ENCODE assay signal across 27 cellular contexts in the genomic region with DNA sequence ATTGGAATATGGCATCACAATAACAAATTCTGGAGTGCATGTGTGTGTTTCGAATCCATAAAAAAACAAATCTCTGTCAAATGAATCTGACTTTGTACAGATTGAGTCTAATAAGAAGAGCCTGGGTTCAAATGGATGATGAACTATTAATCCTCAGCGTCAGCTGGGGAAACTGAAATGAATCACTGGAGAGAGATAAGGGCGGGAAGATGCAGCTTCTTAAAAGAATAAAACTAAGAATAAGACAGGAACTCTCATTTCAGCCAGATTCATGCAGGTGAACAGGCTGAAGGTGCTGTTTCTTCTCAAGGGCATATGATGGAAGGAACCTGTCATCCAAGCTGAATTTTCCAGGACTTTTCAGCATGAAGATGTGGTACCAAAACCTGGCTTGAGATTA.
A peak's percentile ranks its signal among the peaks of the same experiment; 100 is the strongest.
DNase-seq lines count a peak whose midpoint lies in the region; ATAC-seq, FAIRE-seq and TF ChIP-seq lines count a peak whose summit lies in the region.
"Had no signal": no experiment of that assay in that cellular context is flagged by ENCODE, and none has a peak within 500 bp of the region (broad histone marks: within the 10 kb centered on the region; RNA-seq: fewer than 3 reads in every experiment).

No MANE protein-coding gene starts in this region.

- H3K9me3 ChIP-seq in CD4-positive, alpha-beta T cell (ENCODE audit: control insufficient read depth, low read length): no peaks in the 10 kb centered on the region
- H3K9me3 ChIP-seq in keratinocyte (ENCODE audit: control insufficient read depth, low read depth, low read length): no peaks in the 10 kb centered on the region
- no peaks in the 10 kb centered on the region for H3K9me3 ChIP-seq in SK-N-SH
- H3K9me3 ChIP-seq: adrenal gland, thoracic aorta had no signal

- no peak for TF ChIP-seq CTCF in CD4-positive, alpha-beta T cell (IDR thresholded peaks at IDR 0.05)
- TF ChIP-seq CTCF in VCaP (conservative IDR thresholded peaks at IDR 0.05): no peak
- no peak for TF ChIP-seq CTCF in keratinocyte (optimal IDR thresholded peaks at IDR 0.05 in 1 of 3, IDR thresholded peaks at IDR 0.05 in 1 of 3, conservative IDR thresholded peaks at IDR 0.05 in 1 of 3; ENCODE audit: extremely low read depth in 1 of 3, insufficient read depth in 2 of 3, low read length in 3 of 3)
- TF ChIP-seq CTCF in SK-N-SH (IDR thresholded peaks at IDR 0.05): no peak

- no peak overlapping the region for H2AFZ ChIP-seq in keratinocyte (ENCODE audit: control insufficient read depth, low read length)
- no peak overlapping the region for H2AFZ ChIP-seq in SK-N-SH (ENCODE audit: low read depth)

- dilution Hi-C loops in keratinocyte (cut with MboI; ENCODE audit: extremely low pct_ligation_motif_present, low sequenced_read_pairs): no loop called here

- no peak for TF ChIP-seq EP300 in SK-N-SH (IDR thresholded peaks at IDR 0.05; ENCODE audit: borderline replicate concordance in 1 of 2, low read depth in 1 of 2, low read length in 1 of 2)

- H3K4me1 ChIP-seq in keratinocyte (ENCODE audit: control insufficient read depth, extremely low read depth, insufficient read depth, low read length) (peaks cover 6% of the 10 kb centered on the region), SK-N-SH (ENCODE audit: control insufficient read depth in 1 of 2, insufficient read depth in 2 of 2, low read depth in 1 of 2, low read length in 1 of 2) (peaks cover 8 to 16% of the 10 kb centered on the region in 2 experiments; a peak in 3 of 4 replicates)

- intact Hi-C loops in activated CD4-positive, alpha-beta T cell treated with anti-CD3 and anti-CD28 coated beads for 36 hours (cut with DNase I, micrococcal nuclease): no loop called here
- intact Hi-C loops in activated CD4-positive, alpha-beta T cell treated with anti-CD3 and anti-CD28 coated beads, Interleukin-2, amount 10 ng/mL, durations not matched to agents 24 days and 14 days (cut with micrococcal nuclease): loop anchor here (1.0 kb wide), 1 partner anchor 10 kb away; no protein-coding TSS in a partner anchor
- intact Hi-C loops in CD4-positive, alpha-beta T cell (cut with DNase I, micrococcal nuclease): no loop called here

- H3K9me2 ChIP-seq in SK-N-SH: no peaks in the 10 kb centered on the region

- H3F3A ChIP-seq in SK-N-SH (replicated peaks; ENCODE audit: insufficient read depth): no peaks in the 10 kb centered on the region

- peaks cover 9% of the 10 kb centered on the region for H3K36me3 Mint-ChIP-seq in activated CD4-positive, alpha-beta T cell treated with anti-CD3 and anti-CD28 coated beads for 36 hours (ENCODE audit: low read depth)
- peaks cover 6% of the 10 kb centered on the region for H3K36me3 Mint-ChIP-seq in activated CD4-positive, alpha-beta T cell treated with anti-CD3 and anti-CD28 coated beads, Interleukin-2, amount 10 ng/mL, durations not matched to agents 24 days and 14 days (ENCODE audit: low read depth)
- no peaks in the 10 kb centered on the region for H3K36me3 Mint-ChIP-seq in CD4-positive, alpha-beta T cell (ENCODE audit: low read depth)
- H3K36me3 Mint-ChIP-seq: brain, mesothelial cell of epicardium had no signal

- H3K9ac ChIP-seq in keratinocyte (ENCODE audit: control insufficient read depth, extremely low read depth, insufficient read depth, low read length): no peak overlapping the region
- H3K9ac ChIP-seq in SK-N-SH: no peak overlapping the region

- no peaks in the 10 kb centered on the region for H3K27me3 ChIP-seq in CD4-positive, alpha-beta T cell (ENCODE audit: control insufficient read depth, insufficient read depth, low read length)
- H3K27me3 ChIP-seq in keratinocyte (ENCODE audit: control insufficient read depth, extremely low read depth, insufficient read depth, low read length): no peaks in the 10 kb centered on the region
- no peaks in the 10 kb centered on the region for H3K27me3 ChIP-seq in SK-N-SH (ENCODE audit: insufficient read depth)
- H3K27me3 ChIP-seq: adrenal gland had no signal

- DNase-seq in activated CD4-positive, alpha-beta T cell treated with anti-CD3 and anti-CD28 coated beads for 36 hours: no peak
- no peak for DNase-seq in activated CD4-positive, alpha-beta T cell treated with anti-CD3 and anti-CD28 coated beads, Interleukin-2, amount 10 ng/mL, durations not matched to agents 24 days and 14 days
- DNase-seq in CD4-positive, alpha-beta T cell: no peak
- no peak for DNase-seq in keratinocyte (ENCODE audit: low read depth, low spot score)
- no peak for DNase-seq in SK-N-SH
- DNase-seq in 8988T: no peak
- DNase-seq: activated CD4-positive, CD25-positive, alpha-beta regulatory T cell treated with anti-CD3 and anti-CD28 coated beads, Interleukin-2, amount 50 U/mL, for 72 hours; DMS 273 treated with DMSO at 0.1 percent for 48 hours; GOT3; left ventricle myocardium inferior; naive B cell; NCI-H1105; NCI-H2029 treated with DMSO at 0.1 percent for 48 hours; NCI-H526 treated with DMSO at 0.1 percent for 48 hours; SIG-M5 had no signal

- H3K4me3 ChIP-seq in keratinocyte (ENCODE audit: control insufficient read depth in 2 of 3, extremely low read depth in 1 of 3, insufficient read depth in 2 of 3, low read depth in 1 of 3, low read length in 3 of 3): no peak overlapping the region
- H3K4me3 ChIP-seq in SK-N-SH (ENCODE audit: low read depth in 2 of 2, low read length in 1 of 2): no peak overlapping the region
- H3K4me3 ChIP-seq: adrenal gland, left ventricle myocardium inferior, thoracic aorta had no signal

- peaks cover 54% of the 10 kb centered on the region for H3K4me1 Mint-ChIP-seq in activated CD4-positive, alpha-beta T cell treated with anti-CD3 and anti-CD28 coated beads for 36 hours
- peaks cover 37% of the 10 kb centered on the region for H3K4me1 Mint-ChIP-seq in activated CD4-positive, alpha-beta T cell treated with anti-CD3 and anti-CD28 coated beads, Interleukin-2, amount 10 ng/mL, durations not matched to agents 24 days and 14 days
- peaks cover 87% of the 10 kb centered on the region for H3K4me1 Mint-ChIP-seq in CD4-positive, alpha-beta T cell (ENCODE audit: low read depth)

- no peaks in the 10 kb centered on the region for H4K20me1 ChIP-seq in keratinocyte (ENCODE audit: control insufficient read depth, extremely low read depth, insufficient read depth, low read length)
- no peaks in the 10 kb centered on the region for H4K20me1 ChIP-seq in SK-N-SH (ENCODE audit: insufficient read depth)

- H3K27me3 Mint-ChIP-seq in activated CD4-positive, alpha-beta T cell treated with anti-CD3 and anti-CD28 coated beads for 36 hours: no peaks in the 10 kb centered on the region
- peaks cover 3% of the 10 kb centered on the region for H3K27me3 Mint-ChIP-seq in activated CD4-positive, alpha-beta T cell treated with anti-CD3 and anti-CD28 coated beads, Interleukin-2, amount 10 ng/mL, durations not matched to agents 24 days and 14 days
- H3K27me3 Mint-ChIP-seq in CD4-positive, alpha-beta T cell: no peaks in the 10 kb centered on the region

- CTCF ChIA-PET in activated CD4-positive, alpha-beta T cell treated with anti-CD3 and anti-CD28 coated beads for 36 hours (lab: Charles Lee): interaction anchor here (1.5 to 1.6 kb wide), 2 partner anchors 34 to 40 kb away, joined by 4 read pairs; no protein-coding TSS in a partner anchor
- CTCF ChIA-PET in CD4-positive, alpha-beta T cell (lab: Charles Lee): interaction anchor here (1.5 kb wide), 1 partner anchor 20 kb away, joined by 6 read pairs; no protein-coding TSS in a partner anchor
- CTCF ChIA-PET in SK-N-SH (lab: Yijun Ruan, JAX): interaction anchor here (1.2 to 1.4 kb wide), 2 partner anchors 26 to 92 kb away, joined by 3 to 5 read pairs; no protein-coding TSS in a partner anchor

- H3K36me3 ChIP-seq in keratinocyte (ENCODE audit: control insufficient read depth in 2 of 2, extremely low read depth in 1 of 2, insufficient read depth in 2 of 2, low read length in 2 of 2) (no peaks in the 10 kb centered on the region), SK-N-SH (replicated peaks in 1 of 2; ENCODE audit: control insufficient read depth in 1 of 2, insufficient read depth in 2 of 2, low read length in 1 of 2) (no peaks in the 10 kb centered on the region)
- H3K36me3 ChIP-seq: adrenal gland, left ventricle myocardium inferior, thoracic aorta had no signal

- peaks cover 10% of the 10 kb centered on the region for H3K9me3 Mint-ChIP-seq in activated CD4-positive, alpha-beta T cell treated with anti-CD3 and anti-CD28 coated beads for 36 hours (ENCODE audit: low read depth)
- H3K9me3 Mint-ChIP-seq in activated CD4-positive, alpha-beta T cell treated with anti-CD3 and anti-CD28 coated beads, Interleukin-2, amount 10 ng/mL, durations not matched to agents 24 days and 14 days: peaks cover 28% of the 10 kb centered on the region
- no peaks in the 10 kb centered on the region for H3K9me3 Mint-ChIP-seq in CD4-positive, alpha-beta T cell
- H3K9me3 Mint-ChIP-seq: IgD-negative memory B cell had no signal

- peak; percentile 5 for FAIRE-seq in keratinocyte (lab: Jason Lieb, UNC)
- FAIRE-seq: GM12891, islet of Langerhans, RCC 7860 had no signal

- peak; percentile 56 for ATAC-seq in activated CD4-positive, alpha-beta T cell treated with anti-CD3 and anti-CD28 coated beads for 36 hours
- no peak for ATAC-seq in CD4-positive, alpha-beta T cell (ENCODE audit: poor library complexity)
- ATAC-seq in GM19467 (IDR thresholded peaks at IDR 0.05; ENCODE audit: unreplicated experiment): no peak

- 67% methylated on average over 3 of the region's 3 CpGs for whole genome bisulfite sequencing in SK-N-SH (ENCODE audit: low lambda C conversion rate)

- POLR2A ChIA-PET in activated CD4-positive, alpha-beta T cell treated with anti-CD3 and anti-CD28 coated beads for 36 hours (lab: Charles Lee): no interaction called here
- POLR2A ChIA-PET in CD4-positive, alpha-beta T cell (lab: Charles Lee): interaction anchor here (0.6 to 2.6 kb wide), 5 partner anchors 12 to 204 kb away, joined by 3 to 14 read pairs (median 6); no protein-coding TSS in a partner anchor
- POLR2A ChIA-PET in SK-N-SH (lab: Yijun Ruan, JAX): no interaction called here

- no peaks in the 10 kb centered on the region for H3K79me2 ChIP-seq in keratinocyte (ENCODE audit: control insufficient read depth, insufficient read depth, low read length)
- no peaks in the 10 kb centered on the region for H3K79me2 ChIP-seq in SK-N-SH (ENCODE audit: insufficient read depth)

- no peak for TF ChIP-seq RAD21 in SK-N-SH (IDR thresholded peaks at IDR 0.05; ENCODE audit: low read length)

- H3K4me2 ChIP-seq in keratinocyte (ENCODE audit: control insufficient read depth, extremely low read depth, insufficient read depth, low read depth, low read length) (no peak overlapping the region), SK-N-SH (no peak overlapping the region)

- H3K27ac Mint-ChIP-seq in activated CD4-positive, alpha-beta T cell treated with anti-CD3 and anti-CD28 coated beads for 36 hours: no peak overlapping the region
- no peak overlapping the region for H3K27ac Mint-ChIP-seq in activated CD4-positive, alpha-beta T cell treated with anti-CD3 and anti-CD28 coated beads, Interleukin-2, amount 10 ng/mL, durations not matched to agents 24 days and 14 days
- peak overlapping the region; percentile 80 for H3K27ac Mint-ChIP-seq in CD4-positive, alpha-beta T cell
- H3K27ac Mint-ChIP-seq: activated T-helper 1 cell treated with anti-CD3 and anti-CD28 coated beads, Interleukin-12 subunit alpha, Interleukin-12 subunit beta, Interleukin-2, Interleukin-4 antibody, amounts not matched to agents 30 ng/mL and 10 ng/mL and 1 ng/mL, durations not matched to agents 14 hours and 24 hours and 36 hours; brain; mesothelial cell of epicardium; naive B cell had no signal

- no peak overlapping the region for H3K27ac ChIP-seq in CD4-positive, alpha-beta T cell (ENCODE audit: low read depth, low read length)
- peak overlapping the region; percentile 62 for H3K27ac ChIP-seq in VCaP
- H3K27ac ChIP-seq in keratinocyte (ENCODE audit: control insufficient read depth, insufficient read depth, low read length): no peak overlapping the region
- peak overlapping the region in 1 of 2 experiments; percentile 19; a peak in 1 of 4 replicates for H3K27ac ChIP-seq in SK-N-SH (ENCODE audit: low read depth in 2 of 2, low read length in 1 of 2)
- H3K27ac ChIP-seq: epithelial cell of prostate, left ventricle myocardium inferior, thoracic aorta had no signal

- no peaks in the 10 kb centered on the region for H3K9me1 ChIP-seq in keratinocyte (ENCODE audit: control insufficient read depth, extremely low read depth, insufficient read depth, low read length)

- H3K4me3 Mint-ChIP-seq in activated CD4-positive, alpha-beta T cell treated with anti-CD3 and anti-CD28 coated beads for 36 hours: no peak overlapping the region
- no peak overlapping the region for H3K4me3 Mint-ChIP-seq in activated CD4-positive, alpha-beta T cell treated with anti-CD3 and anti-CD28 coated beads, Interleukin-2, amount 10 ng/mL, durations not matched to agents 24 days and 14 days
- no peak overlapping the region for H3K4me3 Mint-ChIP-seq in CD4-positive, alpha-beta T cell
- H3K4me3 Mint-ChIP-seq: brain, mesothelial cell of epicardium had no signal
